24 cellular contexts compared by ENCODE assay signal in genomic region chr2:180449171-180449570, GRCh38.
"Had no signal": no experiment of that assay in that cellular context is flagged by ENCODE, and none has a peak within 500 bp of the region (broad histone marks: within the 10 kb centered on the region; RNA-seq: fewer than 3 reads in every experiment).

No MANE protein-coding gene starts in this region.

- H3K4me1 ChIP-seq: psoas muscle, tibial nerve had no signal

- H3K4me2 ChIP-seq: hepatocyte had no signal

- H3K4me3 Mint-ChIP-seq: activated CD8-positive, alpha-beta memory T cell treated with anti-CD3 and anti-CD28 coated beads, Interleukin-2, amount 10 ng/mL, durations not matched to agents 7 days and 5 days; activated CD8-positive, alpha-beta T cell treated with anti-CD3 and anti-CD28 coated beads for 36 hours; activated naive CD4-positive, alpha-beta T cell treated with anti-CD3 and anti-CD28 coated beads, Interleukin-2, amount 50 U/mL, for 24 hours; natural killer cell treated with Interleukin-12 subunit alpha and Interleukin-12 subunit beta and Interleukin-15 and Interleukin-18, amount 100 ng/mL, for 72 hours; stimulated activated effector memory CD8-positive, alpha-beta T cell treated with anti-CD3 and anti-CD28 coated beads, Interleukin-12 subunit alpha, Interleukin-12 subunit beta, amount 100 ng/mL, for 72 hours; stimulated activated naive CD8-positive, alpha-beta T cell treated with anti-CD3 and anti-CD28 coated beads, Interleukin-15, amount 100 ng/mL, for 72 hours had no signal

- H3K27ac ChIP-seq: coronary artery, esophagus squamous epithelium, hepatocyte, ovary, psoas muscle, skin epidermis, tibial nerve had no signal

- DNase-seq: activated CD4-positive, alpha-beta T cell treated with anti-CD3 and anti-CD28 coated beads for 48 hours; activated CD4-positive, CD25-positive, alpha-beta regulatory T cell; activated CD8-positive, alpha-beta memory T cell treated with anti-CD3 and anti-CD28 coated beads, Interleukin-2, amount 10 ng/mL, durations not matched to agents 7 days and 5 days; activated CD8-positive, alpha-beta T cell treated with anti-CD3 and anti-CD28 coated beads for 36 hours; activated gamma-delta T cell; activated T-cell treated with anti-CD3 and anti-CD28 coated beads for 4 hours; aorta; central memory CD4-positive, alpha-beta T cell; esophagus squamous epithelium; foreskin melanocyte; midbrain; ovary; psoas muscle; right cardiac atrium; stimulated activated CD4-positive, alpha-beta T cell treated with anti-CD3 and anti-CD28 coated beads, Interleukin-1b, Interleukin-23, amount 100 ng/mL, for 48 hours; stimulated activated naive CD8-positive, alpha-beta T cell treated with anti-CD3 and anti-CD28 coated beads, Interleukin-15, amount 100 ng/mL, for 72 hours; T1000 had no signal

- H3K4me3 ChIP-seq: coronary artery, esophagus squamous epithelium, hepatocyte, ovary, psoas muscle, skin epidermis, tibial nerve had no signal

- H3K9me3 ChIP-seq: esophagus squamous epithelium, ovary, psoas muscle, tibial nerve had no signal

- H3K9me3 Mint-ChIP-seq: activated CD8-positive, alpha-beta T cell treated with anti-CD3 and anti-CD28 coated beads for 36 hours; activated naive CD4-positive, alpha-beta T cell treated with anti-CD3 and anti-CD28 coated beads, Interleukin-2, amount 50 U/mL, for 24 hours; natural killer cell treated with Interleukin-12 subunit alpha and Interleukin-12 subunit beta and Interleukin-15 and Interleukin-18, amount 100 ng/mL, for 72 hours; stimulated activated effector memory CD8-positive, alpha-beta T cell treated with anti-CD3 and anti-CD28 coated beads, Interleukin-12 subunit alpha, Interleukin-12 subunit beta, amount 100 ng/mL, for 72 hours; stimulated activated naive CD8-positive, alpha-beta T cell treated with anti-CD3 and anti-CD28 coated beads, Interleukin-15, amount 100 ng/mL, for 72 hours had no signal

- H3K27me3 ChIP-seq: esophagus squamous epithelium, hepatocyte, ovary, tibial nerve had no signal

- H3K79me2 ChIP-seq: hepatocyte had no signal

- H3K36me3 Mint-ChIP-seq: activated CD8-positive, alpha-beta memory T cell treated with anti-CD3 and anti-CD28 coated beads, Interleukin-2, amount 10 ng/mL, durations not matched to agents 7 days and 5 days; activated naive CD4-positive, alpha-beta T cell treated with anti-CD3 and anti-CD28 coated beads, Interleukin-2, amount 50 U/mL, for 24 hours; natural killer cell treated with Interleukin-12 subunit alpha and Interleukin-12 subunit beta and Interleukin-15 and Interleukin-18, amount 100 ng/mL, for 72 hours; stimulated activated effector memory CD8-positive, alpha-beta T cell treated with anti-CD3 and anti-CD28 coated beads, Interleukin-12 subunit alpha, Interleukin-12 subunit beta, amount 100 ng/mL, for 72 hours had no signal

- H3K36me3 ChIP-seq: esophagus squamous epithelium, ovary, tibial nerve had no signal

- H2AFZ ChIP-seq: hepatocyte had no signal

- H3K27me3 Mint-ChIP-seq: activated CD8-positive, alpha-beta memory T cell treated with anti-CD3 and anti-CD28 coated beads, Interleukin-2, amount 10 ng/mL, durations not matched to agents 7 days and 5 days; activated CD8-positive, alpha-beta T cell treated with anti-CD3 and anti-CD28 coated beads for 36 hours; activated naive CD4-positive, alpha-beta T cell treated with anti-CD3 and anti-CD28 coated beads, Interleukin-2, amount 50 U/mL, for 24 hours; natural killer cell treated with Interleukin-12 subunit alpha and Interleukin-12 subunit beta and Interleukin-15 and Interleukin-18, amount 100 ng/mL, for 72 hours; stimulated activated naive CD8-positive, alpha-beta T cell treated with anti-CD3 and anti-CD28 coated beads, Interleukin-15, amount 100 ng/mL, for 72 hours had no signal

- H3K27ac Mint-ChIP-seq: activated CD8-positive, alpha-beta memory T cell treated with anti-CD3 and anti-CD28 coated beads, Interleukin-2, amount 10 ng/mL, durations not matched to agents 7 days and 5 days; activated CD8-positive, alpha-beta T cell treated with anti-CD3 and anti-CD28 coated beads for 36 hours; activated naive CD4-positive, alpha-beta T cell treated with anti-CD3 and anti-CD28 coated beads, Interleukin-2, amount 50 U/mL, for 24 hours; natural killer cell treated with Interleukin-12 subunit alpha and Interleukin-12 subunit beta and Interleukin-15 and Interleukin-18, amount 100 ng/mL, for 72 hours; stimulated activated effector memory CD8-positive, alpha-beta T cell treated with anti-CD3 and anti-CD28 coated beads, Interleukin-12 subunit alpha, Interleukin-12 subunit beta, amount 100 ng/mL, for 72 hours; stimulated activated naive CD8-positive, alpha-beta T cell treated with anti-CD3 and anti-CD28 coated beads, Interleukin-15, amount 100 ng/mL, for 72 hours had no signal

- H3K4me1 Mint-ChIP-seq: activated CD8-positive, alpha-beta memory T cell treated with anti-CD3 and anti-CD28 coated beads, Interleukin-2, amount 10 ng/mL, durations not matched to agents 7 days and 5 days; activated naive CD4-positive, alpha-beta T cell treated with anti-CD3 and anti-CD28 coated beads, Interleukin-2, amount 50 U/mL, for 24 hours; stimulated activated effector memory CD8-positive, alpha-beta T cell treated with anti-CD3 and anti-CD28 coated beads, Interleukin-12 subunit alpha, Interleukin-12 subunit beta, amount 100 ng/mL, for 72 hours; stimulated activated naive CD8-positive, alpha-beta T cell treated with anti-CD3 and anti-CD28 coated beads, Interleukin-15, amount 100 ng/mL, for 72 hours had no signal
